In genomic region chr1:230550428-230550827, GRCh38 we compare ENCODE assay signal across 17 cellular contexts.
DNase-seq lines count a peak whose midpoint lies in the region; ATAC-seq and TF ChIP-seq lines count a peak whose summit lies in the region.
"Had no signal": no experiment of that assay in that cellular context is flagged by ENCODE, and none has a peak within 500 bp of the region (broad histone marks: within the 10 kb centered on the region; RNA-seq: fewer than 3 reads in every experiment).

No MANE protein-coding gene starts in this region.

- no peak for TF ChIP-seq CTCF in PC-3 (conservative IDR thresholded peaks at IDR 0.05; ENCODE audit: low read depth, low read length)
- TF ChIP-seq CTCF in fibroblast of mammary gland (conservative IDR thresholded peaks at IDR 0.05; ENCODE audit: control insufficient read depth, insufficient read depth, low read depth, low read length) = no peak

- BruUV-seq in PC-3 (replicated peaks; lab: Mats Ljungman, UMichigan) = no TSS peak

- H3K9me3 ChIP-seq in PC-3 (ENCODE audit: low read length) = no peaks in the 10 kb centered on the region

- POLR2A ChIA-PET in PC-3 (lab: Charles Lee; ENCODE audit: unreplicated experiment) = no interaction called here

- H4K20me1 ChIP-seq in PC-3 (ENCODE audit: low read length) = no peaks in the 10 kb centered on the region

- no peaks in the 10 kb centered on the region for H3F3A ChIP-seq in PC-3 (ENCODE audit: low read length, unreplicated experiment)

- ATAC-seq in PC-3 = peak; percentile 76
- ATAC-seq: effector memory CD8-positive, alpha-beta T cell had no signal

- H3K9ac ChIP-seq in PC-3 (ENCODE audit: low read length) = no peak overlapping the region
- H3K9ac ChIP-seq: KMS-11 had no signal

- peaks cover 8% of the 10 kb centered on the region for H3K4me1 ChIP-seq in PC-3 (ENCODE audit: insufficient read depth, low read length)

- CTCF ChIA-PET in PC-3 (lab: Charles Lee) = interaction anchor here (0.6 kb wide), 1 partner anchor 107 kb away, joined by 4 read pairs; no protein-coding TSS in a partner anchor

- no peaks in the 10 kb centered on the region for H3K36me3 ChIP-seq in PC-3 (ENCODE audit: low read depth, low read length)

- peaks cover 70% of the 10 kb centered on the region for H3K27me3 ChIP-seq in PC-3 (ENCODE audit: low read length)

- no peaks in the 10 kb centered on the region for H3K9me2 ChIP-seq in PC-3 (replicated peaks; ENCODE audit: low read length)

- no peak overlapping the region for H3K4me3 ChIP-seq in PC-3 (ENCODE audit: low read length)
- H3K4me3 ChIP-seq in fibroblast of mammary gland (ENCODE audit: control insufficient read depth, low read depth, low read length) = no peak overlapping the region
- H3K4me3 ChIP-seq: lung had no signal

- H3K79me2 ChIP-seq in PC-3 (ENCODE audit: low read length) = no peaks in the 10 kb centered on the region

- H2AFZ ChIP-seq in PC-3 (ENCODE audit: low read length) = no peak overlapping the region

- H3K27ac ChIP-seq in PC-3 (ENCODE audit: low read length) = no peak overlapping the region
- H3K27ac ChIP-seq: KMS-11 had no signal

- DNase-seq in Ammon's horn (ENCODE audit: low spot score) (peak; percentile 35), DMS153 (lab: John Stamatoyannopoulos, UW) (peak; percentile 70), PC-3 (peak; percentile 77), fibroblast of mammary gland (ENCODE audit: low read depth) (peak; percentile 16), AML-193 (lab: John Stamatoyannopoulos, UW) (no peak), LoVo (ENCODE audit: low spot score) (no peak), globus pallidus (ENCODE audit: low spot score) (no peak)
- DNase-seq: activated CD4-positive, CD25-positive, alpha-beta regulatory T cell treated with anti-CD3 and anti-CD28 coated beads, Interleukin-2, amount 50 U/mL, for 72 hours; central memory CD4-positive, alpha-beta T cell; DMS79; effector memory CD8-positive, alpha-beta T cell; HFFc6; NCI-H187 treated with DMSO at 0.1 percent for 48 hours; nephron progenitor cell; substantia nigra had no signal

- no peak overlapping the region for H3K4me2 ChIP-seq in PC-3 (ENCODE audit: low read length)
- H3K4me2 ChIP-seq: KMS-11 had no signal

- intact Hi-C loops in PC-3 (cut with micrococcal nuclease) = no loop called here

Comparison
In these comparisons a context has a peak if more than half of its experiments do, and no peak if none do; other contexts are left out.
1. DNase-seq: peak in Ammon's horn (single experiment), DMS153 (single experiment), PC-3 (single experiment) and fibroblast of mammary gland (single experiment); none in AML-193 (0 of 2), LoVo (single experiment) and globus pallidus (single experiment).